In genomic region chr19:38884691-38885090, GRCh38 we compare ENCODE assay signal across 1 cellular context.
A peak's percentile ranks its signal among the peaks of the same experiment; 100 is the strongest.
TF ChIP-seq lines count a peak whose summit lies in the region.
"Not testable (repeated sequence)": the region's sequence is repeated elsewhere in the genome, so short reads cannot be mapped to it uniquely, and the experiment has no call there.

No MANE protein-coding gene starts in this region.

TF ChIP-seq in A549, 52 proteins besides CTCF, POLR2A, EP300 and RAD21:
- not testable (repeated sequence) for TF ChIP-seq FOSL2 (IDR thresholded peaks at IDR 0.05)
- TF ChIP-seq FOSL2 (CRISPR knock-in tag; IDR thresholded peaks at IDR 0.05), result peak; percentile 24; the same call in 1 of the 2 replicates
TF ChIP-seq in A549: peak in this region for 1; not testable (repeated sequence) for 51.
